ENCODE assay signal across 26 cellular contexts in genomic region chr15:47819158-47819557, GRCh38.
"Had no signal": no experiment of that assay in that cellular context is flagged by ENCODE, and none has a peak within 500 bp of the region (broad histone marks: within the 10 kb centered on the region; RNA-seq: fewer than 3 reads in every experiment).

No MANE protein-coding gene starts in this region.

- H3K27me3 Mint-ChIP-seq: stimulated activated memory B cell treated with anti-CD40 and anti-IgM and Interleukin-4, amounts not matched to agents 10 μg/mL and 1 μg/mL and 100 μg/mL, for 72 hours; type B pancreatic cell had no signal

- H3K4me3 Mint-ChIP-seq: naive thymus-derived CD4-positive, alpha-beta T cell; natural killer cell treated with Interleukin-12 subunit alpha and Interleukin-12 subunit beta and Interleukin-15 and Interleukin-18, amount 100 ng/mL, for 72 hours; stimulated activated memory B cell treated with anti-CD40 and anti-IgM and Interleukin-4, amounts not matched to agents 10 μg/mL and 1 μg/mL and 100 μg/mL, for 72 hours; stimulated activated naive CD8-positive, alpha-beta T cell treated with anti-CD3 and anti-CD28 coated beads, Interleukin-15, amount 100 ng/mL, for 72 hours; type B pancreatic cell had no signal

- H3K27ac Mint-ChIP-seq: naive thymus-derived CD4-positive, alpha-beta T cell; natural killer cell treated with Interleukin-12 subunit alpha and Interleukin-12 subunit beta and Interleukin-15 and Interleukin-18, amount 100 ng/mL, for 72 hours; stimulated activated memory B cell treated with anti-CD40 and anti-IgM and Interleukin-4, amounts not matched to agents 10 μg/mL and 1 μg/mL and 100 μg/mL, for 72 hours; stimulated activated naive CD8-positive, alpha-beta T cell treated with anti-CD3 and anti-CD28 coated beads, Interleukin-15, amount 100 ng/mL, for 72 hours; type B pancreatic cell had no signal

- ATAC-seq: heart left ventricle; left lobe of liver; lower lobe of right lung; mucosa of descending colon; naive thymus-derived CD4-positive, alpha-beta T cell; natural killer cell treated with Interleukin-12 subunit alpha and Interleukin-12 subunit beta and Interleukin-15 and Interleukin-18, amount 100 ng/mL, for 72 hours; pancreas; right lobe of liver; stimulated activated memory B cell treated with anti-CD40 and anti-IgM and Interleukin-4, amounts not matched to agents 10 μg/mL and 1 μg/mL and 100 μg/mL, for 72 hours; stimulated activated naive CD8-positive, alpha-beta T cell treated with anti-CD3 and anti-CD28 coated beads, Interleukin-15, amount 100 ng/mL, for 72 hours had no signal

- H3K4me1 Mint-ChIP-seq: stimulated activated naive CD8-positive, alpha-beta T cell treated with anti-CD3 and anti-CD28 coated beads, Interleukin-15, amount 100 ng/mL, for 72 hours had no signal

- DNase-seq: heart left ventricle; islet precursor cell; lower lobe of right lung; mammary epithelial cell; mesendoderm; midbrain; mucosa of descending colon; naive thymus-derived CD4-positive, alpha-beta T cell; pancreas; retina; right lobe of liver; stimulated activated CD4-positive, alpha-beta T cell treated with anti-CD3 and anti-CD28 coated beads, Interleukin-1b, Interleukin-23, amount 100 ng/mL, for 48 hours; stimulated activated CD4-positive, alpha-beta T cell treated with anti-CD3 and anti-CD28 coated beads, Interleukin-2, amount 100 ng/mL, for 48 hours; stimulated activated CD4-positive, alpha-beta T cell treated with anti-CD3 and anti-CD28 coated beads, Interleukin-4, amount 100 ng/mL, for 4 hours; stimulated activated CD8-positive, alpha-beta memory T cell treated with anti-CD3 and anti-CD28 coated beads, Interleukin-4, amount 100 ng/mL, for 48 hours; stimulated activated naive CD4-positive, alpha-beta T cell treated with Interleukin-2 at 50 U/mL for 16 hours; stimulated activated naive CD8-positive, alpha-beta T cell treated with anti-CD3 and anti-CD28 coated beads, Interleukin-15, amount 100 ng/mL, for 72 hours; substantia nigra; uterus had no signal

- H3K9me3 Mint-ChIP-seq: naive thymus-derived CD4-positive, alpha-beta T cell; stimulated activated memory B cell treated with anti-CD40 and anti-IgM and Interleukin-4, amounts not matched to agents 10 μg/mL and 1 μg/mL and 100 μg/mL, for 72 hours; stimulated activated naive CD8-positive, alpha-beta T cell treated with anti-CD3 and anti-CD28 coated beads, Interleukin-15, amount 100 ng/mL, for 72 hours; type B pancreatic cell had no signal

- H3K36me3 Mint-ChIP-seq: naive thymus-derived CD4-positive, alpha-beta T cell; natural killer cell treated with Interleukin-12 subunit alpha and Interleukin-12 subunit beta and Interleukin-15 and Interleukin-18, amount 100 ng/mL, for 72 hours; stimulated activated memory B cell treated with anti-CD40 and anti-IgM and Interleukin-4, amounts not matched to agents 10 μg/mL and 1 μg/mL and 100 μg/mL, for 72 hours; type B pancreatic cell had no signal

- H3K27ac ChIP-seq: heart left ventricle, hepatocyte, lower lobe of right lung, pancreas, prostate gland, right lobe of liver, tibial nerve, uterus had no signal
